In the genomic region with DNA sequence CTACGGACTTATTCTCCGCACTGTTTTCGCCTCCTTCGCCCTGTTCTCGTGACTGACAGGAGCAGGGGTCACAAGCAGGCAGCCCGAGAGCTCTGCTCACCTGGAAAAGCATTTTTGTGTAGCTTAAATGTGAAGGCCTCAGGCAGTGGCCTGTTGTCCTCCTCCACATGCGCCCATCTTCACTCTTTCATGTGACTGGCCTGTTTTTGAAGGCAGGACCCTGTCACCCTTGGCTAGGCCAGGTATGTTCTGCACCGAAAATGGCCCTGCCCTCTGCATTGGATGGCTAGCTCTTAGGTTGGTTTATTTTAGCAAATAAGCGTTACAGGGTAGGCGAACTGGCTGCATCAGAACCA, we compare ENCODE assay signal across 1 cellular context.
TF ChIP-seq lines count a peak whose summit lies in the region.

No MANE protein-coding gene starts in this region.

TF ChIP-seq in HepG2, 621 proteins besides CTCF, POLR2A, EP300 and RAD21 (continued from another document):
- TF ChIP-seq, protein P1, sequence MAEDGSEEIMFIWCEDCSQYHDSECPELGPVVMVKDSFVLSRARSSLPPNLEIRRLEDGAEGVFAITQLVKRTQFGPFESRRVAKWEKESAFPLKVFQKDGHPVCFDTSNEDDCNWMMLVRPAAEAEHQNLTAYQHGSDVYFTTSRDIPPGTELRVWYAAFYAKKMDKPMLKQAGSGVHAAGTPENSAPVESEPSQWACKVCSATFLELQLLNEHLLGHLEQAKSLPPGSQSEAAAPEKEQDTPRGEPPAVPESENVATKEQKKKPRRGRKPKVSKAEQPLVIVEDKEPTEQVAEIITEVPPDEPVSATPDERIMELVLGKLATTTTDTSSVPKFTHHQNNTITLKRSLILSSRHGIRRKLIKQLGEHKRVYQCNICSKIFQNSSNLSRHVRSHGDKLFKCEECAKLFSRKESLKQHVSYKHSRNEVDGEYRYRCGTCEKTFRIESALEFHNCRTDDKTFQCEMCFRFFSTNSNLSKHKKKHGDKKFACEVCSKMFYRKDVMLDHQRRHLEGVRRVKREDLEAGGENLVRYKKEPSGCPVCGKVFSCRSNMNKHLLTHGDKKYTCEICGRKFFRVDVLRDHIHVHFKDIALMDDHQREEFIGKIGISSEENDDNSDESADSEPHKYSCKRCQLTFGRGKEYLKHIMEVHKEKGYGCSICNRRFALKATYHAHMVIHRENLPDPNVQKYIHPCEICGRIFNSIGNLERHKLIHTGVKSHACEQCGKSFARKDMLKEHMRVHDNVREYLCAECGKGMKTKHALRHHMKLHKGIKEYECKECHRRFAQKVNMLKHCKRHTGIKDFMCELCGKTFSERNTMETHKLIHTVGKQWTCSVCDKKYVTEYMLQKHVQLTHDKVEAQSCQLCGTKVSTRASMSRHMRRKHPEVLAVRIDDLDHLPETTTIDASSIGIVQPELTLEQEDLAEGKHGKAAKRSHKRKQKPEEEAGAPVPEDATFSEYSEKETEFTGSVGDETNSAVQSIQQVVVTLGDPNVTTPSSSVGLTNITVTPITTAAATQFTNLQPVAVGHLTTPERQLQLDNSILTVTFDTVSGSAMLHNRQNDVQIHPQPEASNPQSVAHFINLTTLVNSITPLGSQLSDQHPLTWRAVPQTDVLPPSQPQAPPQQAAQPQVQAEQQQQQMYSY (CRISPR knock-in tag; IDR thresholded peaks at IDR 0.05), result no peak
- no peak for TF ChIP-seq ZNF776 (CRISPR knock-in tag; IDR thresholded peaks at IDR 0.05)
- TF ChIP-seq SOX6 (IDR thresholded peaks at IDR 0.05), result no peak
- TF ChIP-seq SOX6 (CRISPR knock-in tag; IDR thresholded peaks at IDR 0.05), result no peak; the same call in 1 of the 2 replicates
- TF ChIP-seq, protein P2, sequence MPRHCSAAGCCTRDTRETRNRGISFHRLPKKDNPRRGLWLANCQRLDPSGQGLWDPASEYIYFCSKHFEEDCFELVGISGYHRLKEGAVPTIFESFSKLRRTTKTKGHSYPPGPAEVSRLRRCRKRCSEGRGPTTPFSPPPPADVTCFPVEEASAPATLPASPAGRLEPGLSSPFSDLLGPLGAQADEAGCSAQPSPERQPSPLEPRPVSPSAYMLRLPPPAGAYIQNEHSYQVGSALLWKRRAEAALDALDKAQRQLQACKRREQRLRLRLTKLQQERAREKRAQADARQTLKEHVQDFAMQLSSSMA (CRISPR knock-in tag; IDR thresholded peaks at IDR 0.05), result no peak
- TF ChIP-seq, protein P3, sequence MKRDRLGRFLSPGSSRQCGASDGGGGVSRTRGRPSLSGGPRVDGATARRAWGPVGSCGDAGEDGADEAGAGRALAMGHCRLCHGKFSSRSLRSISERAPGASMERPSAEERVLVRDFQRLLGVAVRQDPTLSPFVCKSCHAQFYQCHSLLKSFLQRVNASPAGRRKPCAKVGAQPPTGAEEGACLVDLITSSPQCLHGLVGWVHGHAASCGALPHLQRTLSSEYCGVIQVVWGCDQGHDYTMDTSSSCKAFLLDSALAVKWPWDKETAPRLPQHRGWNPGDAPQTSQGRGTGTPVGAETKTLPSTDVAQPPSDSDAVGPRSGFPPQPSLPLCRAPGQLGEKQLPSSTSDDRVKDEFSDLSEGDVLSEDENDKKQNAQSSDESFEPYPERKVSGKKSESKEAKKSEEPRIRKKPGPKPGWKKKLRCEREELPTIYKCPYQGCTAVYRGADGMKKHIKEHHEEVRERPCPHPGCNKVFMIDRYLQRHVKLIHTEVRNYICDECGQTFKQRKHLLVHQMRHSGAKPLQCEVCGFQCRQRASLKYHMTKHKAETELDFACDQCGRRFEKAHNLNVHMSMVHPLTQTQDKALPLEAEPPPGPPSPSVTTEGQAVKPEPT (CRISPR knock-in tag; IDR thresholded peaks at IDR 0.05; ENCODE audit: low read depth), result no peak
- TF ChIP-seq ZNF660 (CRISPR knock-in tag; IDR thresholded peaks at IDR 0.05; ENCODE audit: borderline replicate concordance, low read depth), result no peak
- TF ChIP-seq MXD4 (CRISPR knock-in tag; IDR thresholded peaks at IDR 0.05), result no peak
- no peak for TF ChIP-seq ZNF598 (CRISPR knock-in tag; IDR thresholded peaks at IDR 0.05; ENCODE audit: borderline replicate concordance)
- no peak for TF ChIP-seq RBM22 (optimal IDR thresholded peaks at IDR 0.05; ENCODE audit: low read length)
- TF ChIP-seq ZNF30 (CRISPR knock-in tag; IDR thresholded peaks at IDR 0.05), result peak; percentile 68; the same call in 1 of the 2 replicates
- TF ChIP-seq, protein P4, sequence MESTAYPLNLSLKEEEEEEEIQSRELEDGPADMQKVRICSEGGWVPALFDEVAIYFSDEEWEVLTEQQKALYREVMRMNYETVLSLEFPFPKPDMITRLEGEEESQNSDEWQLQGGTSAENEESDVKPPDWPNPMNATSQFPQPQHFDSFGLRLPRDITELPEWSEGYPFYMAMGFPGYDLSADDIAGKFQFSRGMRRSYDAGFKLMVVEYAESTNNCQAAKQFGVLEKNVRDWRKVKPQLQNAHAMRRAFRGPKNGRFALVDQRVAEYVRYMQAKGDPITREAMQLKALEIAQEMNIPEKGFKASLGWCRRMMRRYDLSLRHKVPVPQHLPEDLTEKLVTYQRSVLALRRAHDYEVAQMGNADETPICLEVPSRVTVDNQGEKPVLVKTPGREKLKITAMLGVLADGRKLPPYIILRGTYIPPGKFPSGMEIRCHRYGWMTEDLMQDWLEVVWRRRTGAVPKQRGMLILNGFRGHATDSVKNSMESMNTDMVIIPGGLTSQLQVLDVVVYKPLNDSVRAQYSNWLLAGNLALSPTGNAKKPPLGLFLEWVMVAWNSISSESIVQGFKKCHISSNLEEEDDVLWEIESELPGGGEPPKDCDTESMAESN (CRISPR knock-in tag; conservative IDR thresholded peaks at IDR 0.05), result no peak
- peak; percentile 62 for TF ChIP-seq HIVEP1 (CRISPR knock-in tag; IDR thresholded peaks at IDR 0.05)
- TF ChIP-seq STAT5B (CRISPR knock-in tag; IDR thresholded peaks at IDR 0.05), result no peak
- TF ChIP-seq, protein P5, sequence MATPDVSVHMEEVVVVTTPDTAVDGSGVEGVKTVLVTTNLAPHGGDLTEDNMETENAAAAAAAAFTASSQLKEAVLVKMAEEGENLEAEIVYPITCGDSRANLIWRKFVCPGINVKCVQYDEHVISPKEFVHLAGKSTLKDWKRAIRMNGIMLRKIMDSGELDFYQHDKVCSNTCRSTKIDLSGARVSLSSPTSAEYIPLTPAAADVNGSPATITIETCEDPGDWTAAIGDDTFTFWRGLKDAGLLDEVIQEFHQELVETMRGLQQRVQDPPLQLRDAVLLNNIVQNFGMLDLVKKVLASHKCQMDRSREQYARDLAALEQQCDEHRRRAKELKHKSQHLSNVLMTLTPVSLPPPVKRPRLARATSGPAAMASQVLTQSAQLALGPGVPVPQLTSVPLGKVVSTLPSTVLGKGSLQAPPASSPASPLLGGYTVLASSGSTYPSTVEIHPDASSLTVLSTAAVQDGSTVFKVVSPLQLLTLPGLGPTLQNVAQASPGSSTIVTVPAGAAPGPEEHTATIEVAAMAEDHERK (CRISPR knock-in tag; IDR thresholded peaks at IDR 0.05; ENCODE audit: low read depth), result no peak
- TF ChIP-seq ZNF775 (CRISPR knock-in tag; IDR thresholded peaks at IDR 0.05; ENCODE audit: borderline replicate concordance), result 0 out of 2 replicates have a peak, but pooled peaks have one; percentile 18
- TF ChIP-seq JUND (CRISPR knock-in tag; IDR thresholded peaks at IDR 0.05), result no peak
- TF ChIP-seq NFKB2 (CRISPR knock-in tag; IDR thresholded peaks at IDR 0.05; ENCODE audit: borderline replicate concordance), result no peak
- 0 out of 2 replicates have a peak, but pooled peaks have one; percentile 38 for TF ChIP-seq ZFYVE20 (CRISPR knock-in tag; IDR thresholded peaks at IDR 0.05; ENCODE audit: borderline replicate concordance, low read depth)
- TF ChIP-seq, protein P6, sequence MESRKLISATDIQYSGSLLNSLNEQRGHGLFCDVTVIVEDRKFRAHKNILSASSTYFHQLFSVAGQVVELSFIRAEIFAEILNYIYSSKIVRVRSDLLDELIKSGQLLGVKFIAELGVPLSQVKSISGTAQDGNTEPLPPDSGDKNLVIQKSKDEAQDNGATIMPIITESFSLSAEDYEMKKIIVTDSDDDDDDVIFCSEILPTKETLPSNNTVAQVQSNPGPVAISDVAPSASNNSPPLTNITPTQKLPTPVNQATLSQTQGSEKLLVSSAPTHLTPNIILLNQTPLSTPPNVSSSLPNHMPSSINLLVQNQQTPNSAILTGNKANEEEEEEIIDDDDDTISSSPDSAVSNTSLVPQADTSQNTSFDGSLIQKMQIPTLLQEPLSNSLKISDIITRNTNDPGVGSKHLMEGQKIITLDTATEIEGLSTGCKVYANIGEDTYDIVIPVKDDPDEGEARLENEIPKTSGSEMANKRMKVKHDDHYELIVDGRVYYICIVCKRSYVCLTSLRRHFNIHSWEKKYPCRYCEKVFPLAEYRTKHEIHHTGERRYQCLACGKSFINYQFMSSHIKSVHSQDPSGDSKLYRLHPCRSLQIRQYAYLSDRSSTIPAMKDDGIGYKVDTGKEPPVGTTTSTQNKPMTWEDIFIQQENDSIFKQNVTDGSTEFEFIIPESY (CRISPR knock-in tag; IDR thresholded peaks at IDR 0.05), result no peak
- TF ChIP-seq YEATS4 (CRISPR knock-in tag; IDR thresholded peaks at IDR 0.05; ENCODE audit: borderline replicate concordance), result no peak
- TF ChIP-seq, protein P7, sequence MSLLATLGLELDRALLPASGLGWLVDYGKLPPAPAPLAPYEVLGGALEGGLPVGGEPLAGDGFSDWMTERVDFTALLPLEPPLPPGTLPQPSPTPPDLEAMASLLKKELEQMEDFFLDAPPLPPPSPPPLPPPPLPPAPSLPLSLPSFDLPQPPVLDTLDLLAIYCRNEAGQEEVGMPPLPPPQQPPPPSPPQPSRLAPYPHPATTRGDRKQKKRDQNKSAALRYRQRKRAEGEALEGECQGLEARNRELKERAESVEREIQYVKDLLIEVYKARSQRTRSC (CRISPR knock-in tag; IDR thresholded peaks at IDR 0.05; ENCODE audit: low read depth), result 0 out of 2 replicates have a peak, but pooled peaks have one; percentile 52
- TF ChIP-seq KMT2A (CRISPR knock-in tag; IDR thresholded peaks at IDR 0.05), result no peak
- no peak for TF ChIP-seq ZFX (CRISPR knock-in tag; IDR thresholded peaks at IDR 0.05; ENCODE audit: low read depth)
- TF ChIP-seq EZH2 (conservative IDR thresholded peaks at IDR 0.05; ENCODE audit: low read depth, low read length), result no peak
- TF ChIP-seq, protein P8, sequence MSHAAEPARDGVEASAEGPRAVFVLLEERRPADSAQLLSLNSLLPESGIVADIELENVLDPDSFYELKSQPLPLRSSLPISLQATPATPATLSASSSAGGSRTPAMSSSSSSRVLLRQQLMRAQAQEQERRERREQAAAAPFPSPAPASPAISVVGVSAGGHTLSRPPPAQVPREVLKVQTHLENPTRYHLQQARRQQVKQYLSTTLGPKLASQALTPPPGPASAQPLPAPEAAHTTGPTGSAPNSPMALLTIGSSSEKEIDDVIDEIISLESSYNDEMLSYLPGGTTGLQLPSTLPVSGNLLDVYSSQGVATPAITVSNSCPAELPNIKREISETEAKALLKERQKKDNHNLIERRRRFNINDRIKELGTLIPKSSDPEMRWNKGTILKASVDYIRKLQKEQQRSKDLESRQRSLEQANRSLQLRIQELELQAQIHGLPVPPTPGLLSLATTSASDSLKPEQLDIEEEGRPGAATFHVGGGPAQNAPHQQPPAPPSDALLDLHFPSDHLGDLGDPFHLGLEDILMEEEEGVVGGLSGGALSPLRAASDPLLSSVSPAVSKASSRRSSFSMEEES (CRISPR knock-in tag; IDR thresholded peaks at IDR 0.05), result no peak
- TF ChIP-seq GTF3A (CRISPR knock-in tag; conservative IDR thresholded peaks at IDR 0.05), result 0 out of 2 replicates have a peak, but pooled peaks have one; percentile 35
- no peak for TF ChIP-seq ZNF883 (CRISPR knock-in tag; IDR thresholded peaks at IDR 0.05; ENCODE audit: not compliant biosample characterization)
- TF ChIP-seq ZFP82 (CRISPR knock-in tag; IDR thresholded peaks at IDR 0.05; ENCODE audit: borderline replicate concordance), result no peak
- TF ChIP-seq KDM5B (CRISPR knock-in tag; IDR thresholded peaks at IDR 0.05; ENCODE audit: borderline replicate concordance), result 0 out of 2 replicates have a peak, but pooled peaks have one; percentile 3
